Comparison of ENCODE assay signal across 8 cellular contexts in genomic region chr19:16342002-16342715, GRCh38. TPM values are rescaled to one million over a fixed set of nuclear protein-coding genes. Genes with fewer than 3 reads are reported as not detected.
DNase-seq lines count a peak whose midpoint lies in the region; ATAC-seq and TF ChIP-seq lines count a peak whose summit lies in the region.

No MANE protein-coding gene starts in this region.

- H3K9me3 Mint-ChIP-seq in GM23338 = no peaks in the 10 kb centered on the region

- H3K9ac ChIP-seq in skeletal muscle tissue (ENCODE audit: low read depth in 1 of 3, low read length in 3 of 3) = peak overlapping the region; percentile 54 to 67 (median 57)

- H3K4me3 Mint-ChIP-seq in GM23338 = no peak overlapping the region

- H3K9me3 ChIP-seq in skeletal muscle tissue (ENCODE audit: control insufficient read depth in 3 of 3, low read length in 3 of 3) = no peaks in the 10 kb centered on the region

- H3F3A ChIP-seq in GM23338 (replicated peaks; ENCODE audit: low read depth) = 0 out of 2 replicates have a peak, but pooled peaks cover 2% of the 10 kb centered on the region

- peak overlapping the region; percentile 98 for H3K27ac ChIP-seq in skeletal muscle tissue (ENCODE audit: low read depth, low read length)
- H3K27ac ChIP-seq in GM23338 (ENCODE audit: low read depth) = no peak overlapping the region

- H3K4me2 ChIP-seq in GM23338 = no peak overlapping the region

- H3K4me3 ChIP-seq in skeletal muscle tissue (ENCODE audit: low read length in 3 of 3) (peak overlapping the region in 2 of 3 donors; percentile 57 to 60), GM23338 (no peak overlapping the region)

- ATAC-seq in GM18861 (IDR thresholded peaks at IDR 0.05; ENCODE audit: unreplicated experiment) (peak; percentile 53), HG02840 (IDR thresholded peaks at IDR 0.05; ENCODE audit: low FRiP score, unreplicated experiment) (peak; percentile 57), GM23338 (no peak)

- no peak overlapping the region for H2AFZ ChIP-seq in GM23338

- H3K79me2 ChIP-seq in GM23338 (replicated peaks; ENCODE audit: insufficient read depth) = no peaks in the 10 kb centered on the region

- H3K36me3 ChIP-seq in skeletal muscle tissue (ENCODE audit: control insufficient read depth in 3 of 3, insufficient read depth in 3 of 3, low read length in 3 of 3) = no peaks in the 10 kb centered on the region
- H3K36me3 ChIP-seq in GM23338 (ENCODE audit: insufficient read depth) = no peaks in the 10 kb centered on the region

- peaks cover 8% of the 10 kb centered on the region for H3K27me3 Mint-ChIP-seq in GM23338 (ENCODE audit: insufficient read depth, low read depth, poor library complexity)

- TF ChIP-seq CTCF in GM23338 (conservative IDR thresholded peaks at IDR 0.05; ENCODE audit: low read depth in 2 of 2) = no peak

- H4K20me1 ChIP-seq in GM23338 (replicated peaks; ENCODE audit: insufficient read depth) = no peaks in the 10 kb centered on the region

- H3K4me1 ChIP-seq in skeletal muscle tissue (ENCODE audit: control insufficient read depth in 3 of 3, insufficient read depth in 3 of 3, low read length in 3 of 3) (peaks cover 29 to 33% (median 32%) of the 10 kb centered on the region in 3 donors), GM23338 (ENCODE audit: insufficient read depth) (peaks cover 7% of the 10 kb centered on the region; the same call in 1 of the 2 replicates)

- peaks cover 13% of the 10 kb centered on the region for H3K4me1 Mint-ChIP-seq in GM23338

- H3K27me3 ChIP-seq in skeletal muscle tissue (ENCODE audit: control insufficient read depth in 3 of 3, insufficient read depth in 3 of 3, low read length in 3 of 3) = no peaks in the 10 kb centered on the region
- no peaks in the 10 kb centered on the region for H3K27me3 ChIP-seq in GM23338 (ENCODE audit: insufficient read depth)

- H3K9me2 ChIP-seq in GM23338 (ENCODE audit: insufficient read depth) = no peaks in the 10 kb centered on the region

- peak in 3 of 5 experiments; percentile 40 to 88 (median 41) for DNase-seq in T-helper 2 cell
- peak; percentile 55 for DNase-seq in fibroblast of peridontal ligament (ENCODE audit: extremely low read depth)
- no peak for DNase-seq in NCI-H1694 treated with DMSO at 0.1 percent for 48 hours (lab: John Stamatoyannopoulos, UW)
- DNase-seq in NCI-H146 (lab: John Stamatoyannopoulos, UW) = no peak
- no peak for DNase-seq in GM23338 (ENCODE audit: low spot score)

- H3K36me3 Mint-ChIP-seq in GM23338 (ENCODE audit: low read depth) = no peaks in the 10 kb centered on the region

- no peak overlapping the region for H3K27ac Mint-ChIP-seq in GM23338

TF ChIP-seq in GM23338, 12 proteins besides CTCF, POLR2A, EP300 and RAD21:
- no peak for TF ChIP-seq CREB1 (CRISPR knock-in tag; IDR thresholded peaks at IDR 0.05; ENCODE audit: low read depth)

RNA-seq across cellular contexts. Expression of gene KLF2, which starts 17.5 kb away (rescaled TPM):
- total RNA-seq in skeletal muscle tissue = 14.1 TPM
- total RNA-seq in GM23338 (2014; rRNA removed; shearing (Covaris generic)) = 0.89 and 0.90 TPM in 2 replicates
- 0.43 TPM in 1 of 2 replicates, not detected in the other for polyA plus RNA-seq in GM23338 (2016; fragmentation: Nextera tagmentation; extraction: Ambion mirVana)

Comparison
In these comparisons a context has a peak if more than half of its experiments do, and no peak if none do; other contexts are left out.
1. DNase-seq: peak in T-helper 2 cell (3 of 5) and fibroblast of peridontal ligament (single experiment); none in NCI-H1694 treated with DMSO at 0.1 percent for 48 hours (single experiment), NCI-H146 (single experiment) and GM23338 (single experiment).